ENCODE assay signal across 13 cellular contexts in the genomic region with DNA sequence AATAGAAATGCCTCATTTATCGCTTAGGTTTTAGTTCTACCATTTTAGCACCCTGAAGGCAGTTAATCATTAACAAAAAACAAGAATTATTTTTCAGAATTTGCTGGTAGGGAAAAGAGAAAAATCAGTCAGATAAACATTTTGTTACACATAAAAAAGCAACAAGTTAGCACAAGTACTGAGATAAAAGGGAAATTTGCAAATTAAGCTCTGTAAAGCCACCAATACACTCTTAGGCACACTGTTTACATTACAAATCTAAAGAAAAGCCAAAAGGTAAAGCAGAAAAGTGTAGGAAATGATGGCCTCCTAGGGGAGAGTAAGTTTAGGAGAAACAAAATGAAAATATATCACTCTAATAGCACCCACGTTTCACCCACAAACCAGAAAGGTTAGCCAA. TPM values are rescaled to one million over a fixed set of nuclear protein-coding genes. Genes with fewer than 3 reads are reported as not detected.
DNase-seq lines count a peak whose midpoint lies in the region; ATAC-seq and TF ChIP-seq lines count a peak whose summit lies in the region.
"Had no signal": no experiment of that assay in that cellular context is flagged by ENCODE, and none has a peak within 500 bp of the region (broad histone marks: within the 10 kb centered on the region; RNA-seq: fewer than 3 reads in every experiment).

No MANE protein-coding gene starts in this region.

- H3K27ac ChIP-seq in iPS-20b (ENCODE audit: low read length) (no peak overlapping the region), thyroid gland (peak overlapping the region; percentile 85 to 94 (median 88))

- POLR2A ChIA-PET in activated B cell treated with CpG ODN at 0.5 μM for 24 hours (lab: Charles Lee), result no interaction called here

- no peak for TF ChIP-seq POLR2A in thyroid gland (IDR thresholded peaks at IDR 0.05)

- H3K9me3 ChIP-seq in iPS-20b (ENCODE audit: insufficient read depth, low read depth, low read length), result no peaks in the 10 kb centered on the region
- H3K9me3 ChIP-seq in thyroid gland, result no peaks in the 10 kb centered on the region
- H3K9me3 ChIP-seq: gastrocnemius medialis, tibial artery had no signal

- H3K9me3 Mint-ChIP-seq in activated naive CD4-positive, alpha-beta T cell treated with anti-CD3 and anti-CD28 coated beads, Interleukin-2, amount 50 U/mL, for 24 hours, result no peaks in the 10 kb centered on the region
- H3K9me3 Mint-ChIP-seq in activated B cell treated with CpG ODN at 0.5 μM for 24 hours, result no peaks in the 10 kb centered on the region

- H3K4me3 Mint-ChIP-seq in activated naive CD4-positive, alpha-beta T cell treated with anti-CD3 and anti-CD28 coated beads, Interleukin-2, amount 50 U/mL, for 24 hours, result peak overlapping the region; percentile 95
- peak overlapping the region; percentile 42 for H3K4me3 Mint-ChIP-seq in activated B cell treated with CpG ODN at 0.5 μM for 24 hours

- peaks cover 23% of the 10 kb centered on the region; the same call in 1 of the 2 replicates for H3K4me1 ChIP-seq in iPS-20b (ENCODE audit: insufficient read depth, low read length)
- H3K4me1 ChIP-seq in thyroid gland, result peaks cover 11% of the 10 kb centered on the region in 2 donors

- peaks cover 79% of the 10 kb centered on the region for H3K4me1 Mint-ChIP-seq in activated naive CD4-positive, alpha-beta T cell treated with anti-CD3 and anti-CD28 coated beads, Interleukin-2, amount 50 U/mL, for 24 hours
- peaks cover 55% of the 10 kb centered on the region for H3K4me1 Mint-ChIP-seq in activated B cell treated with CpG ODN at 0.5 μM for 24 hours

- no peaks in the 10 kb centered on the region for H3K27me3 Mint-ChIP-seq in activated naive CD4-positive, alpha-beta T cell treated with anti-CD3 and anti-CD28 coated beads, Interleukin-2, amount 50 U/mL, for 24 hours
- H3K27me3 Mint-ChIP-seq in activated B cell treated with CpG ODN at 0.5 μM for 24 hours, result no peaks in the 10 kb centered on the region

- H3K9ac ChIP-seq in iPS-20b (ENCODE audit: low read depth, low read length), result no peak overlapping the region

- H3K4me3 ChIP-seq in iPS-20b (ENCODE audit: low read length) (peak overlapping the region; percentile 93), thyroid gland (replicated peaks in 1 of 3) (no peak overlapping the region)
- H3K4me3 ChIP-seq: K562 had no signal

- TF ChIP-seq CTCF in activated B cell treated with CpG ODN at 0.5 μM for 24 hours (IDR thresholded peaks at IDR 0.05) (no peak), thyroid gland (IDR thresholded peaks at IDR 0.05) (no peak)

- no peak for ATAC-seq in activated B cell treated with CpG ODN at 0.5 μM for 24 hours (ENCODE audit: low read depth)
- no peak for ATAC-seq in GM19463 (IDR thresholded peaks at IDR 0.05; ENCODE audit: unreplicated experiment)
- no peak for ATAC-seq in HG02642 (IDR thresholded peaks at IDR 0.05; ENCODE audit: poor library complexity, unreplicated experiment)
- ATAC-seq: K562 had no signal

- intact Hi-C loops in activated B cell treated with CpG ODN at 0.5 μM for 24 hours (cut with micrococcal nuclease), result loop anchor here (1.0 to 10.0 kb wide), 6 partner anchors 12 to 1761 kb away; a partner anchor contains a TSS
- intact Hi-C loops in thyroid gland (cut with DNase I), result no loop called here

- DNase-seq in activated naive CD4-positive, alpha-beta T cell treated with anti-CD3 and anti-CD28 coated beads, Interleukin-2, amount 50 U/mL, for 16 hours, result no peak
- no peak for DNase-seq in activated B cell treated with CpG ODN at 0.5 μM for 24 hours
- no peak for DNase-seq in thyroid gland
- no peak for DNase-seq in RKO (ENCODE audit: low spot score)
- DNase-seq: gastrocnemius medialis, OCI-M1, T1000, tibial artery had no signal

- H3K27me3 ChIP-seq in iPS-20b (ENCODE audit: insufficient read depth, low read length) (peaks cover 14% of the 10 kb centered on the region), thyroid gland (no peaks in the 10 kb centered on the region)
- H3K27me3 ChIP-seq: gastrocnemius medialis, tibial artery had no signal

- CTCF ChIA-PET in activated B cell treated with CpG ODN at 0.5 μM for 24 hours (lab: Charles Lee), result no interaction called here

- WGBS in thyroid gland, 2 donors, result 54 to 60% methylated on average over 2 of the region's 2 CpGs

- no peaks in the 10 kb centered on the region for H3K36me3 Mint-ChIP-seq in activated naive CD4-positive, alpha-beta T cell treated with anti-CD3 and anti-CD28 coated beads, Interleukin-2, amount 50 U/mL, for 24 hours
- H3K36me3 Mint-ChIP-seq in activated B cell treated with CpG ODN at 0.5 μM for 24 hours (ENCODE audit: low read depth), result peaks cover 6% of the 10 kb centered on the region

- peak overlapping the region; percentile 83 for H3K27ac Mint-ChIP-seq in activated naive CD4-positive, alpha-beta T cell treated with anti-CD3 and anti-CD28 coated beads, Interleukin-2, amount 50 U/mL, for 24 hours
- peak overlapping the region; percentile 66 for H3K27ac Mint-ChIP-seq in activated B cell treated with CpG ODN at 0.5 μM for 24 hours

- H3K36me3 ChIP-seq in iPS-20b (ENCODE audit: insufficient read depth, low read depth, low read length) (no peaks in the 10 kb centered on the region), thyroid gland (no peaks in the 10 kb centered on the region)
- H3K36me3 ChIP-seq: gastrocnemius medialis, tibial artery had no signal

RNA-seq across cellular contexts. Expression of a gene that starts 1.5 kb away (rescaled TPM):
- total RNA-seq in activated B cell treated with CpG ODN at 0.5 μM for 24 hours, result 23.0 and 30.8 TPM in 2 replicates
- 100 to 1,000 TPM in 1 of 4 donors, 10 to 100 TPM in 3; 45.4 to 115 (median 64.4) TPM for total RNA-seq in thyroid gland
